In the genomic region with DNA sequence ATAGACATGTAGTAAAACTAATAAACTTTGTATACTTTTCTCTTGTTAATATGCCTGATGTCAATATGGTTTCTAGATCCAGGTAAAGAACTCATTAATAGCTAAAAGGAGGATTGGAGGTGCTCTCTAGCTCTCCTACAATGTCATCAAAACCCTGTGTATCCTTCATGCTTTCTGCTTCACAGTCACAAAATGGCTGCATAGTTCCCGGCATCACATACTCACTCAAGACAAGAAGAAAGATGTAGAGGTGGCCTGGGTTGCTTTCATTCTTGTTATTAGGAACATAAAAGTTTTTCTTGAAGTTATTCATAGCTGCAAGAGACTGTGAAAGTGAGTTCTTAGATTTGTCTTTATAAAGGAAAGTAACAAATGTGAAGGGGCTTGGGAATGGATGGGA, we compare ENCODE assay signal across 1 cellular context.
TF ChIP-seq lines count a peak whose summit lies in the region.

No MANE protein-coding gene starts in this region.

TF ChIP-seq in SK-N-SH, 30 proteins besides CTCF, POLR2A, EP300 and RAD21 (continued from another document):
- no peak for TF ChIP-seq REST (IDR thresholded peaks at IDR 0.05; ENCODE audit: low read depth, low read length)
- TF ChIP-seq RXRA (IDR thresholded peaks at IDR 0.05; ENCODE audit: borderline replicate concordance, low read depth) = no peak
- TF ChIP-seq RCOR1 (IDR thresholded peaks at IDR 0.05; ENCODE audit: low read length) = no peak
- no peak for TF ChIP-seq FOXJ3 (CRISPR knock-in tag; IDR thresholded peaks at IDR 0.05)
- no peak for TF ChIP-seq TCF12 (IDR thresholded peaks at IDR 0.05)
- no peak for TF ChIP-seq YY1 (IDR thresholded peaks at IDR 0.05; ENCODE audit: low read depth)
- TF ChIP-seq, protein P1, sequence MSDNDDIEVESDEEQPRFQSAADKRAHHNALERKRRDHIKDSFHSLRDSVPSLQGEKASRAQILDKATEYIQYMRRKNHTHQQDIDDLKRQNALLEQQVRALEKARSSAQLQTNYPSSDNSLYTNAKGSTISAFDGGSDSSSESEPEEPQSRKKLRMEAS (IDR thresholded peaks at IDR 0.05; ENCODE audit: low read depth) = no peak
TF ChIP-seq in SK-N-SH: peak in this region for 0.
